Comparison of ENCODE assay signal across 1 cellular context in genomic region chr19:45370410-45371204, GRCh38.
TF ChIP-seq lines count a peak whose summit lies in the region.

Gene ERCC2, minus strand, starts transcription at chr19:45370573. Its CDS starts 33 bp downstream, at chr19:45370540.

TF ChIP-seq in GM23338, 12 proteins besides CTCF, POLR2A, EP300 and RAD21 (continued from another document):
- TF ChIP-seq ETS1 (IDR thresholded peaks at IDR 0.05) (no peak), ZNF462 (CRISPR knock-in tag; IDR thresholded peaks at IDR 0.05) (no peak)
